In the genomic region with DNA sequence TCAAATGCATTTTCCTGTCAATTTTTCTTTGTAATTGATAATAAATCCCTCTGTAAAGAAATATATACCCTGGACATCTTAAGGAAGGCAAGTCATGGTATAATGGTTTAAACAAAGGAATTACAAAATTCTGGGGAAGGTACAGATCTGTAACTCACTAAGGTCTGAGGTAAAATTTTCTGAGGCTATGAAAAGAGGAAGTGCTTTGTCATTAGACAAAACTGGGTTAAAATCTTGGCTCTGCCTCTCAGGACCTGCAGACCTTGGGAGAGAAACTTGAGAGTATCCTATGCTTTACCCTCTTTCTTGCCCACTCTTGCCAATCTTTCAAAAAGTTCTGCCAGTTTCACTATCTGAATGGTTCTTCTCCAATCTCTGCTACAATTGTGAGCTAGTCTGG, we compare ENCODE assay signal across 20 cellular contexts. TPM values are rescaled to one million over a fixed set of nuclear protein-coding genes. Genes with fewer than 3 reads are reported as not detected.
A peak's percentile ranks its signal among the peaks of the same experiment; 100 is the strongest.
DNase-seq lines count a peak whose midpoint lies in the region; ATAC-seq, FAIRE-seq and TF ChIP-seq lines count a peak whose summit lies in the region.
"Had no signal": no experiment of that assay in that cellular context is flagged by ENCODE, and none has a peak within 500 bp of the region (broad histone marks: within the 10 kb centered on the region; RNA-seq: fewer than 3 reads in every experiment).

No MANE protein-coding gene starts in this region.

- H3K4me2 ChIP-seq in BLaER1, result no peak overlapping the region
- no peak overlapping the region for H3K4me2 ChIP-seq in Karpas-422 (ENCODE audit: low read depth, low read length, poor library complexity, severe bottlenecking)
- no peak overlapping the region for H3K4me2 ChIP-seq in K562 (ENCODE audit: insufficient read depth, low read length)

- no peaks in the 10 kb centered on the region for H3K36me3 ChIP-seq in BLaER1
- no peaks in the 10 kb centered on the region for H3K36me3 ChIP-seq in Karpas-422 (ENCODE audit: insufficient read depth, low read length)
- no peaks in the 10 kb centered on the region for H3K36me3 ChIP-seq in K562 (ENCODE audit: control insufficient read depth, insufficient read depth, low read length)
- H3K36me3 ChIP-seq: SJSA1 had no signal

- TF ChIP-seq RAD21 in K562 (CRISPR knock-in tag; conservative IDR thresholded peaks at IDR 0.05 in 1 of 2, IDR thresholded peaks at IDR 0.05 in 1 of 2), result no peak

- H3K9me1 ChIP-seq in K562 (ENCODE audit: control insufficient read depth, insufficient read depth, low read length), result no peaks in the 10 kb centered on the region

- FAIRE-seq in K562 (lab: Jason Lieb, UNC), result no peak
- FAIRE-seq: A204.1, HepG2 had no signal

- H2AFZ ChIP-seq in Karpas-422 (ENCODE audit: low read length), result no peak overlapping the region
- no peak overlapping the region for H2AFZ ChIP-seq in K562 (ENCODE audit: low read depth, low read length)
- H2AFZ ChIP-seq: GM23248 had no signal

- H3K27ac ChIP-seq in BLaER1 (0 out of 2 replicates have a peak overlapping the region, but pooled peaks have one; percentile 0), Karpas-422 (ENCODE audit: low read length) (no peak overlapping the region), K562 (ENCODE audit: extremely low read depth, low read depth, low read length) (no peak overlapping the region)
- H3K27ac ChIP-seq: GM23248, RWPE1, SJSA1 had no signal

- H3K9me3 ChIP-seq in BLaER1 (peaks cover 19% of the 10 kb centered on the region), Karpas-422 (ENCODE audit: low read length) (no peaks in the 10 kb centered on the region), K562 (replicated peaks; ENCODE audit: control insufficient read depth, insufficient read depth, low read depth, low read length) (no peaks in the 10 kb centered on the region)
- H3K9me3 ChIP-seq: SJSA1 had no signal

- no TSS peak for BruUV-seq in K562 (replicated peaks; lab: Mats Ljungman, UMichigan)

- H3K4me3 ChIP-seq in BLaER1 (no peak overlapping the region), Karpas-422 (ENCODE audit: low read length) (no peak overlapping the region), K562 (no peak overlapping the region)
- H3K4me3 ChIP-seq: GM23248, SJSA1 had no signal

- in situ Hi-C loops in K562 (cut with MboI), result no loop called here
- in situ Hi-C loops in G401 (cut with HindIII; ENCODE audit: low sequenced_read_pairs), result no loop called here

- intact Hi-C loops in K562 (cut with micrococcal nuclease), result no loop called here

- ATAC-seq in K562, result no peak
- ATAC-seq: HCT116, HepG2, PC-3 had no signal

- TF ChIP-seq EP300 in K562 (IDR thresholded peaks at IDR 0.05; ENCODE audit: low read length), result no peak

- H3K4me1 ChIP-seq in BLaER1 (peaks cover 54% of the 10 kb centered on the region), Karpas-422 (ENCODE audit: low read length) (peaks cover 11% of the 10 kb centered on the region), K562 (replicated peaks in 1 of 2; ENCODE audit: control insufficient read depth in 2 of 2, insufficient read depth in 2 of 2, low read length in 2 of 2) (no peaks in the 10 kb centered on the region)
- H3K4me1 ChIP-seq: SJSA1 had no signal

- TF ChIP-seq CTCF in K562 (IDR thresholded peaks at IDR 0.05 in 2 of 3, conservative IDR thresholded peaks at IDR 0.05 in 1 of 3; ENCODE audit: insufficient read depth in 2 of 3, low read depth in 1 of 3, low read length in 3 of 3), result no peak

- H3K79me2 ChIP-seq in Karpas-422 (ENCODE audit: low read length) (no peaks in the 10 kb centered on the region), K562 (ENCODE audit: control insufficient read depth, insufficient read depth, low read length) (no peaks in the 10 kb centered on the region)

- H4K20me1 ChIP-seq in BLaER1 (no peaks in the 10 kb centered on the region), Karpas-422 (ENCODE audit: insufficient read depth, low read depth, low read length) (no peaks in the 10 kb centered on the region), K562 (replicated peaks; ENCODE audit: control insufficient read depth, insufficient read depth, low read length) (no peaks in the 10 kb centered on the region)

- no peaks in the 10 kb centered on the region for H3K9me2 ChIP-seq in Karpas-422 (replicated peaks; ENCODE audit: insufficient read depth, low read length)

- H3K9ac ChIP-seq in BLaER1, result no peak overlapping the region
- no peak overlapping the region for H3K9ac ChIP-seq in Karpas-422 (ENCODE audit: low read length)
- no peak overlapping the region for H3K9ac ChIP-seq in K562 (ENCODE audit: insufficient read depth in 1 of 2, low read depth in 2 of 2, low read length in 2 of 2)
- H3K9ac ChIP-seq: GM23248 had no signal

- DNase-seq in Karpas-422, result peak; percentile 44
- peak; percentile 31 for DNase-seq in NOMO-1 treated with dmso at 0.1 percent for 144 hours (lab: John Stamatoyannopoulos, UW; ENCODE audit: unreplicated experiment)
- DNase-seq in K562 (ENCODE audit: extremely low read depth in 1 of 4, low spot score in 3 of 4), result no peak
- DNase-seq in foreskin melanocyte, result no peak
- DNase-seq in activated CD8-positive, alpha-beta memory T cell treated with anti-CD3 and anti-CD28 coated beads, Interleukin-2, amount 50 U/mL, for 48 hours, result no peak
- DNase-seq in G401 (ENCODE audit: low spot score), result no peak
- DNase-seq: CD4-positive, CD25-positive, alpha-beta regulatory T cell; EL; GM23248; NCI-H146; NCI-H2081 treated with DMSO at 0.1 percent for 48 hours; NCI-H510A treated with DMSO at 0.1 percent for 48 hours; NCI-H82; PC-3 had no signal

- POLR2A ChIA-PET in K562 (lab: Yijun Ruan, JAX), result interaction anchor here (0.6 kb wide), 1 partner anchor 1445 kb away, joined by 3 read pairs; no protein-coding TSS in a partner anchor

- CTCF ChIA-PET in K562 (lab: Yijun Ruan, JAX; ENCODE audit: low intra/inter-chr PET ratio), result no interaction called here

- H3K27me3 ChIP-seq in BLaER1 (no peaks in the 10 kb centered on the region), Karpas-422 (ENCODE audit: low read length) (no peaks in the 10 kb centered on the region), K562 (ENCODE audit: control insufficient read depth in 2 of 2, insufficient read depth in 2 of 2, low read length in 2 of 2) (no peaks in the 10 kb centered on the region)
- H3K27me3 ChIP-seq: SJSA1 had no signal

- no peak for TF ChIP-seq POLR2A in K562 (conservative IDR thresholded peaks at IDR 0.05)

TF ChIP-seq in K562, 482 proteins besides CTCF, POLR2A, EP300 and RAD21:
- no peak for TF ChIP-seq ZBTB43 (CRISPR knock-in tag; IDR thresholded peaks at IDR 0.05)
- no peak for TF ChIP-seq UBTF (IDR thresholded peaks at IDR 0.05; ENCODE audit: borderline replicate concordance in 1 of 2, low read depth in 2 of 2, low read length in 2 of 2)
- peak; percentile 74 for TF ChIP-seq SPI1 (IDR thresholded peaks at IDR 0.05; ENCODE audit: borderline replicate concordance, low read depth, low read length)
- TF ChIP-seq SRF (CRISPR knock-in tag; IDR thresholded peaks at IDR 0.05), result no peak
- TF ChIP-seq ZNF696 (CRISPR knock-in tag; conservative IDR thresholded peaks at IDR 0.05), result no peak
- no peak for TF ChIP-seq HNRNPK (IDR thresholded peaks at IDR 0.05; ENCODE audit: low read depth, low read length, poor library complexity, severe bottlenecking)
- TF ChIP-seq GABPB1 (CRISPR knock-in tag; IDR thresholded peaks at IDR 0.05), result no peak

RNA-seq across cellular contexts. Expression of gene BEND5, which starts 26.8 kb away (rescaled TPM):
- total RNA-seq in Karpas-422 (2014; rRNA removed; shearing (Covaris generic); ENCODE audit: low replicate concordance), result not detected in 2 replicates
- total RNA-seq in K562 (2011; cell fraction: chromatin; rRNA removed; ENCODE audit: low replicate concordance), result not detected in 2 replicates
- not detected in 2 replicates for total RNA-seq in K562 (2011; cell fraction: nucleolus; rRNA removed)
- not detected in 2 replicates for total RNA-seq in K562 (2011; cell fraction: nucleoplasm; rRNA removed)
- not detected in 2 replicates for total RNA-seq in K562 (2014; rRNA removed)
- total RNA-seq in K562 (2014; rRNA removed; fragmentation: Illumina TruSeq; extraction: Trizol), result not detected in 2 replicates
- total RNA-seq in K562 (2015; rRNA removed; fragmentation: Illumina TruSeq; extraction: Trizol), result not detected in 2 replicates
- total RNA-seq in K562 (2021), result not detected in 2 replicates
- polyA plus RNA-seq in K562 (2011; rRNA removed), result not detected in 2 replicates
- polyA plus RNA-seq in K562 (2011; cell fraction: cytosol; rRNA removed), result not detected in 2 replicates
- not detected in 2 replicates for polyA plus RNA-seq in K562 (2011; cell fraction: nucleus; rRNA removed)
- polyA plus RNA-seq in K562 (2012), result not detected in 2 replicates
- not detected in 2 replicates for polyA plus RNA-seq in K562 (2014; fragmentation: Illumina TruSeq; extraction: Trizol)
- polyA plus RNA-seq in K562 (2014; fragmentation: Nextera tagmentation; extraction: Ambion mirVana), result not detected
- polyA plus RNA-seq in K562 (2014; rRNA removed), result not detected in 2 replicates
- polyA minus RNA-seq in K562 (2011; rRNA and poly(A)+ RNA removed), result not detected in 2 replicates
- not detected in 2 replicates for polyA minus RNA-seq in K562 (2011; cell fraction: cytosol; rRNA and poly(A)+ RNA removed)
- polyA minus RNA-seq in K562 (2011; cell fraction: nucleus; rRNA and poly(A)+ RNA removed), result not detected in 2 replicates
- total RNA-seq in G401 (2014; rRNA removed; shearing (Covaris generic)), result not detected in 2 replicates
- total RNA-seq: GM23248, HepG2, SJSA1 had no signal
- polyA plus RNA-seq: GM23248 had no signal

Comparison
In these comparisons a context has a peak if more than half of its experiments do, and no peak if none do; other contexts are left out.
1. DNase-seq: peak in Karpas-422 (single experiment) and NOMO-1 treated with dmso at 0.1 percent for 144 hours (single experiment); none in K562 (0 of 4), foreskin melanocyte (single experiment), activated CD8-positive, alpha-beta memory T cell treated with anti-CD3 and anti-CD28 coated beads, Interleukin-2, amount 50 U/mL, for 48 hours (single experiment) and G401 (single experiment).